In the genomic region with DNA sequence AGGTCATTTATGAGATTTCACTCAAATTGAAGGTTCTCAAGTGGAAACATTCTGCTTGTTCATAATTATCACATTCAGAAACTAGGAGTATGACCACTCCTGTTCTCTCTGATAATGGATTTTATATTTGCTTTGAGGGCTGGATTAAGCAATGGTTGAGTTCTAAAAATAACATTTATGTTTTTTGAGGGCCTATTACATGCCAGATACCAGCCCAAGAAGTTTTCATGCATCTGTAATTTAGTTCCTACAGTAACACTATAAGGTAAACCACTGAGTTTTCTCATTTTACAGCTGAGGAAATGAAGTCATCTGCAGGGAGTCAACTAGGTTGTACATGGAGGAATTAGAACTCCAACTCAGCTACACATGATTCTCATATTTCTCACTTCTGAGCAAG, we compare ENCODE assay signal across 1 cellular context.
TF ChIP-seq lines count a peak whose summit lies in the region.

No MANE protein-coding gene starts in this region.

TF ChIP-seq in HEK293, 187 proteins besides CTCF, POLR2A, EP300 and RAD21 (continued from another document and continues in another):
- no peak for TF ChIP-seq ZNF449 (tag by site-specific recombination; IDR thresholded peaks at IDR 0.05)
- TF ChIP-seq, protein P1, sequence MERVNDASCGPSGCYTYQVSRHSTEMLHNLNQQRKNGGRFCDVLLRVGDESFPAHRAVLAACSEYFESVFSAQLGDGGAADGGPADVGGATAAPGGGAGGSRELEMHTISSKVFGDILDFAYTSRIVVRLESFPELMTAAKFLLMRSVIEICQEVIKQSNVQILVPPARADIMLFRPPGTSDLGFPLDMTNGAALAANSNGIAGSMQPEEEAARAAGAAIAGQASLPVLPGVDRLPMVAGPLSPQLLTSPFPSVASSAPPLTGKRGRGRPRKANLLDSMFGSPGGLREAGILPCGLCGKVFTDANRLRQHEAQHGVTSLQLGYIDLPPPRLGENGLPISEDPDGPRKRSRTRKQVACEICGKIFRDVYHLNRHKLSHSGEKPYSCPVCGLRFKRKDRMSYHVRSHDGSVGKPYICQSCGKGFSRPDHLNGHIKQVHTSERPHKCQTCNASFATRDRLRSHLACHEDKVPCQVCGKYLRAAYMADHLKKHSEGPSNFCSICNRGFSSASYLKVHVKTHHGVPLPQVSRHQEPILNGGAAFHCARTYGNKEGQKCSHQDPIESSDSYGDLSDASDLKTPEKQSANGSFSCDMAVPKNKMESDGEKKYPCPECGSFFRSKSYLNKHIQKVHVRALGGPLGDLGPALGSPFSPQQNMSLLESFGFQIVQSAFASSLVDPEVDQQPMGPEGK (tag by site-specific recombination; IDR thresholded peaks at IDR 0.05) = no peak
- no peak for TF ChIP-seq ZNF837 (tag by site-specific recombination; IDR thresholded peaks at IDR 0.05)
- TF ChIP-seq SCRT2 (tag by site-specific recombination; IDR thresholded peaks at IDR 0.05) = no peak
- no peak for TF ChIP-seq ZNF366 (tag by site-specific recombination; conservative IDR thresholded peaks at IDR 0.05)
- no peak for TF ChIP-seq ZNF223 (tag by site-specific recombination; IDR thresholded peaks at IDR 0.05)
- peak; percentile 51; the same call in 1 of the 2 replicates for TF ChIP-seq OSR2 (tag by site-specific recombination; IDR thresholded peaks at IDR 0.05)
- no peak for TF ChIP-seq ZNF76 (tag by site-specific recombination; IDR thresholded peaks at IDR 0.05; ENCODE audit: borderline replicate concordance, low read depth)
- no peak for TF ChIP-seq FEZF1 (tag by site-specific recombination; IDR thresholded peaks at IDR 0.05)
- no peak for TF ChIP-seq ZNF658 (tag by site-specific recombination; IDR thresholded peaks at IDR 0.05)
- no peak for TF ChIP-seq ZNF16 (tag by site-specific recombination; IDR thresholded peaks at IDR 0.05; ENCODE audit: low read depth)
- TF ChIP-seq SCRT1 (tag by site-specific recombination; IDR thresholded peaks at IDR 0.05; ENCODE audit: borderline replicate concordance) = no peak
- TF ChIP-seq ZNF221 (tag by site-specific recombination; IDR thresholded peaks at IDR 0.05; ENCODE audit: borderline replicate concordance) = no peak
- TF ChIP-seq ZNF280C (tag by site-specific recombination; IDR thresholded peaks at IDR 0.05) = no peak
- no peak for TF ChIP-seq ZNF664 (tag by site-specific recombination; IDR thresholded peaks at IDR 0.05)
- TF ChIP-seq ZNF302 (tag by site-specific recombination; IDR thresholded peaks at IDR 0.05; ENCODE audit: low read depth) = no peak
- TF ChIP-seq ZNF169 (tag by site-specific recombination; IDR thresholded peaks at IDR 0.05) = no peak
- no peak for TF ChIP-seq ZNF391 (tag by site-specific recombination; IDR thresholded peaks at IDR 0.05; ENCODE audit: borderline replicate concordance, low read depth)
- no peak for TF ChIP-seq IKZF3 (tag by site-specific recombination; IDR thresholded peaks at IDR 0.05)
- TF ChIP-seq SP7 (tag by site-specific recombination; IDR thresholded peaks at IDR 0.05) = peak; percentile 96
- TF ChIP-seq ZNF426 (tag by site-specific recombination; IDR thresholded peaks at IDR 0.05) = no peak
- TF ChIP-seq, protein P2, sequence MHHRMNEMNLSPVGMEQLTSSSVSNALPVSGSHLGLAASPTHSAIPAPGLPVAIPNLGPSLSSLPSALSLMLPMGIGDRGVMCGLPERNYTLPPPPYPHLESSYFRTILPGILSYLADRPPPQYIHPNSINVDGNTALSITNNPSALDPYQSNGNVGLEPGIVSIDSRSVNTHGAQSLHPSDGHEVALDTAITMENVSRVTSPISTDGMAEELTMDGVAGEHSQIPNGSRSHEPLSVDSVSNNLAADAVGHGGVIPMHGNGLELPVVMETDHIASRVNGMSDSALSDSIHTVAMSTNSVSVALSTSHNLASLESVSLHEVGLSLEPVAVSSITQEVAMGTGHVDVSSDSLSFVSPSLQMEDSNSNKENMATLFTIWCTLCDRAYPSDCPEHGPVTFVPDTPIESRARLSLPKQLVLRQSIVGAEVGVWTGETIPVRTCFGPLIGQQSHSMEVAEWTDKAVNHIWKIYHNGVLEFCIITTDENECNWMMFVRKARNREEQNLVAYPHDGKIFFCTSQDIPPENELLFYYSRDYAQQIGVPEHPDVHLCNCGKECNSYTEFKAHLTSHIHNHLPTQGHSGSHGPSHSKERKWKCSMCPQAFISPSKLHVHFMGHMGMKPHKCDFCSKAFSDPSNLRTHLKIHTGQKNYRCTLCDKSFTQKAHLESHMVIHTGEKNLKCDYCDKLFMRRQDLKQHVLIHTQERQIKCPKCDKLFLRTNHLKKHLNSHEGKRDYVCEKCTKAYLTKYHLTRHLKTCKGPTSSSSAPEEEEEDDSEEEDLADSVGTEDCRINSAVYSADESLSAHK (tag by site-specific recombination; IDR thresholded peaks at IDR 0.05) = no peak
- no peak for TF ChIP-seq ZFHX2 (tag by site-specific recombination; conservative IDR thresholded peaks at IDR 0.05)
- TF ChIP-seq KLF17 (tag by site-specific recombination; IDR thresholded peaks at IDR 0.05) = peak; percentile 92; the same call in 1 of the 2 replicates
- no peak for TF ChIP-seq BCL11B (tag by site-specific recombination; IDR thresholded peaks at IDR 0.05; ENCODE audit: low read depth)
- no peak for TF ChIP-seq ZNF548 (tag by site-specific recombination; IDR thresholded peaks at IDR 0.05)
- TF ChIP-seq ZNF654 (tag by site-specific recombination; IDR thresholded peaks at IDR 0.05; ENCODE audit: low read depth) = no peak
- TF ChIP-seq, protein P3, sequence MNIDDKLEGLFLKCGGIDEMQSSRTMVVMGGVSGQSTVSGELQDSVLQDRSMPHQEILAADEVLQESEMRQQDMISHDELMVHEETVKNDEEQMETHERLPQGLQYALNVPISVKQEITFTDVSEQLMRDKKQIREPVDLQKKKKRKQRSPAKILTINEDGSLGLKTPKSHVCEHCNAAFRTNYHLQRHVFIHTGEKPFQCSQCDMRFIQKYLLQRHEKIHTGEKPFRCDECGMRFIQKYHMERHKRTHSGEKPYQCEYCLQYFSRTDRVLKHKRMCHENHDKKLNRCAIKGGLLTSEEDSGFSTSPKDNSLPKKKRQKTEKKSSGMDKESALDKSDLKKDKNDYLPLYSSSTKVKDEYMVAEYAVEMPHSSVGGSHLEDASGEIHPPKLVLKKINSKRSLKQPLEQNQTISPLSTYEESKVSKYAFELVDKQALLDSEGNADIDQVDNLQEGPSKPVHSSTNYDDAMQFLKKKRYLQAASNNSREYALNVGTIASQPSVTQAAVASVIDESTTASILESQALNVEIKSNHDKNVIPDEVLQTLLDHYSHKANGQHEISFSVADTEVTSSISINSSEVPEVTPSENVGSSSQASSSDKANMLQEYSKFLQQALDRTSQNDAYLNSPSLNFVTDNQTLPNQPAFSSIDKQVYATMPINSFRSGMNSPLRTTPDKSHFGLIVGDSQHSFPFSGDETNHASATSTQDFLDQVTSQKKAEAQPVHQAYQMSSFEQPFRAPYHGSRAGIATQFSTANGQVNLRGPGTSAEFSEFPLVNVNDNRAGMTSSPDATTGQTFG (tag by site-specific recombination; IDR thresholded peaks at IDR 0.05; ENCODE audit: borderline replicate concordance) = no peak
- TF ChIP-seq ZNF184 (tag by site-specific recombination; IDR thresholded peaks at IDR 0.05) = 0 out of 2 replicates have a peak, but pooled peaks have one; percentile 19
- TF ChIP-seq ZNF692 (tag by site-specific recombination; IDR thresholded peaks at IDR 0.05) = no peak
- TF ChIP-seq KLF7 (tag by site-specific recombination; IDR thresholded peaks at IDR 0.05; ENCODE audit: borderline replicate concordance) = no peak
- no peak for TF ChIP-seq KLF9 (tag by site-specific recombination; IDR thresholded peaks at IDR 0.05; ENCODE audit: low read depth)
- TF ChIP-seq ZNF580 (tag by site-specific recombination; IDR thresholded peaks at IDR 0.05) = no peak
- no peak for TF ChIP-seq ZFP3 (tag by site-specific recombination; IDR thresholded peaks at IDR 0.05; ENCODE audit: low read depth)
- TF ChIP-seq ZNF501 (tag by site-specific recombination; IDR thresholded peaks at IDR 0.05) = no peak
- no peak for TF ChIP-seq ZNF596 (tag by site-specific recombination; IDR thresholded peaks at IDR 0.05)
- TF ChIP-seq ZNF561 (tag by site-specific recombination; IDR thresholded peaks at IDR 0.05; ENCODE audit: borderline replicate concordance) = no peak
- no peak for TF ChIP-seq YY1 (tag by site-specific recombination; IDR thresholded peaks at IDR 0.05)
- TF ChIP-seq, protein P4, sequence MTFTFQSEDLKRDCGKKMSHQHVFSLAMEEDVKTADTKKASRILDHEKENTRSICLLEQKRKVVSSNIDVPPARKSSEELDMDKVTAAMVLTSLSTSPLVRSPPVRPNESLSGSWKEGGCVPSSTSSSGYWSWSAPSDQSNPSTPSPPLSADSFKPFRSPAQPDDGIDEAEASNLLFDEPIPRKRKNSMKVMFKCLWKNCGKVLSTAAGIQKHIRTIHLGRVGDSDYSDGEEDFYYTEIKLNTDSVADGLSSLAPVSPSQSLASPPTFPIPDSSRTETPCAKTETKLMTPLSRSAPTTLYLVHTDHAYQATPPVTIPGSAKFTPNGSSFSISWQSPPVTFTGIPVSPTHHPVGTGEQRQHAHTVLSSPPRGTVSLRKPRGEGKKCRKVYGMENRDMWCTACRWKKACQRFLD (tag by site-specific recombination; IDR thresholded peaks at IDR 0.05) = no peak
- no peak for TF ChIP-seq ZNF555 (tag by site-specific recombination; conservative IDR thresholded peaks at IDR 0.05)
- TF ChIP-seq ZNF792 (tag by site-specific recombination; IDR thresholded peaks at IDR 0.05) = no peak
- no peak for TF ChIP-seq ZBTB10 (tag by site-specific recombination; IDR thresholded peaks at IDR 0.05)
